In the genomic region with DNA sequence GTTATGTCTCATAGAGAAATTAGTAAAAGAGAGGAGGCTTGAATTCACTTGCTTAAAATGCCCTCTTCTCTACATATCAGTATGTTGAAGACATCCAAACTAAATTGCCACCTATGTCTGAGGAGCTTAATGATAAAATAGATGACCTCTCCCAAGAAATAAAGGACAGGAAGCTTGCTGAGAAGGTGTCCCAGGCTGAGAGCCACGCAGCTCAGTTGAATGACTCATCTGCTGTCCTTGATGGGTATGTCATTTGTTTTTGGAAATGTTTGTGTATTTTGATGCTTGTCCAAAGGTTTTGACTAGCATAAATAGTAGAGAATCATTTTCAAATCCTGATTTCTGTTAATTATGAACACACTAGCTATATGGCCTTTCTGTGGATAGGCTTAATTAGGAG, we compare ENCODE assay signal across 21 cellular contexts.
DNase-seq lines count a peak whose midpoint lies in the region; FAIRE-seq and TF ChIP-seq lines count a peak whose summit lies in the region.
"Had no signal": no experiment of that assay in that cellular context is flagged by ENCODE, and none has a peak within 500 bp of the region (broad histone marks: within the 10 kb centered on the region; RNA-seq: fewer than 3 reads in every experiment).

No MANE protein-coding gene starts in this region.

- H3K27ac ChIP-seq in transverse colon (no peak overlapping the region), coronary artery (no peak overlapping the region)
- H3K27ac ChIP-seq: hepatocyte, Peyer's patch had no signal

- peak; percentile 52 for FAIRE-seq in bronchial epithelial cell (lab: Jason Lieb, UNC)
- FAIRE-seq: GM12891 had no signal

- H3K9me3 ChIP-seq in transverse colon: no peaks in the 10 kb centered on the region
- H3K9me3 ChIP-seq: Peyer's patch had no signal

- TF ChIP-seq CTCF in bronchial epithelial cell (IDR thresholded peaks at IDR 0.05; ENCODE audit: insufficient read depth, low read length, severe bottlenecking) (no peak), transverse colon (IDR thresholded peaks at IDR 0.05) (no peak), coronary artery (IDR thresholded peaks at IDR 0.05) (no peak)

- H3K4me1 ChIP-seq in transverse colon: no peaks in the 10 kb centered on the region
- H3K4me1 ChIP-seq: Peyer's patch had no signal

- TF ChIP-seq POLR2A in transverse colon (IDR thresholded peaks at IDR 0.05): no peak

- intact Hi-C loops in transverse colon (cut with DNase I; ENCODE audit: low total_unique reads): no loop called here

- no peak for TF ChIP-seq EP300 in transverse colon (IDR thresholded peaks at IDR 0.05; ENCODE audit: low read depth)

- DNase-seq in EL (peak; percentile 28), LHCN-M2 (ENCODE audit: low read depth) (peak; percentile 19), bronchial epithelial cell (ENCODE audit: low read depth) (peak; percentile 2), iris pigment epithelial cell (ENCODE audit: low read depth) (peak; percentile 28), transverse colon (no peak), NCI-H524 treated with DMSO at 0.1 percent for 48 hours (lab: John Stamatoyannopoulos, UW) (no peak), NCI-H1105 (lab: John Stamatoyannopoulos, UW) (no peak), coronary artery (ENCODE audit: low spot score) (no peak)
- DNase-seq: activated CD4-positive, alpha-beta T cell treated with anti-CD3 and anti-CD28 coated beads, Interleukin-2, amount 10 ng/mL, durations not matched to agents 7 days and 5 days; CD4-positive, alpha-beta memory T cell; cortex of kidney; immature natural killer cell; left ventricle myocardium superior; NCI-H1436; NCI-H510A; nephron progenitor cell; Peyer's patch; stimulated activated CD4-positive, alpha-beta T cell treated with anti-CD3 and anti-CD28 coated beads, Interleukin-2, amount 100 ng/mL, for 24 hours; T-helper 17 cell had no signal

- 48% methylated on average over 1 of the region's 1 CpG; no CpG with 5 or more reads in 1 of the 2 donors for WGBS in transverse colon (ENCODE audit: low coverage in 1 of 2), 2 donors

- H3K36me3 ChIP-seq in bronchial epithelial cell (ENCODE audit: control insufficient read depth, insufficient read depth, low read length): no peaks in the 10 kb centered on the region
- no peaks in the 10 kb centered on the region for H3K36me3 ChIP-seq in transverse colon
- H3K36me3 ChIP-seq: Peyer's patch had no signal

- H3K4me3 ChIP-seq in bronchial epithelial cell (ENCODE audit: low read depth, low read length) (no peak overlapping the region), transverse colon (no peak overlapping the region), coronary artery (no peak overlapping the region)
- H3K4me3 ChIP-seq: hepatocyte, Peyer's patch had no signal

- in situ Hi-C loops in transverse colon (cut with MboI; ENCODE audit: low pct_ligation_motif_present in 1 of 4, low pct_unique_long_range_greater_than_20kb in 1 of 4, low sequenced_read_pairs in 3 of 4): no loop called here

- H3K27me3 ChIP-seq in bronchial epithelial cell (ENCODE audit: control insufficient read depth, insufficient read depth, low read length) (no peaks in the 10 kb centered on the region), transverse colon (no peaks in the 10 kb centered on the region)
- H3K27me3 ChIP-seq: hepatocyte, Peyer's patch had no signal

Comparison
In these comparisons a context has a peak if more than half of its experiments do, and no peak if none do; other contexts are left out.
1. DNase-seq: peak in EL (single experiment), LHCN-M2 (single experiment), bronchial epithelial cell (single experiment) and iris pigment epithelial cell (single experiment); none in transverse colon (single experiment), NCI-H524 treated with DMSO at 0.1 percent for 48 hours (single experiment), NCI-H1105 (single experiment) and coronary artery (single experiment).